8 cellular contexts compared by ENCODE assay signal in genomic region chrX:65667157-65667502, GRCh38. TPM values are rescaled to one million over a fixed set of nuclear protein-coding genes. Genes with fewer than 3 reads are reported as not detected.
A peak's percentile ranks its signal among the peaks of the same experiment; 100 is the strongest.
DNase-seq lines count a peak whose midpoint lies in the region; ATAC-seq and TF ChIP-seq lines count a peak whose summit lies in the region.
"Had no signal": no experiment of that assay in that cellular context is flagged by ENCODE, and none has a peak within 500 bp of the region (broad histone marks: within the 10 kb centered on the region; RNA-seq: fewer than 3 reads in every experiment).

No MANE protein-coding gene starts in this region.

- H3K36me3 Mint-ChIP-seq in endodermal cell (ENCODE audit: low read depth), result no peaks in the 10 kb centered on the region

- intact Hi-C loops in adrenal gland (cut with DNase I), result no loop called here

- H3K27ac Mint-ChIP-seq in endodermal cell, result no peak overlapping the region

- H3F3A ChIP-seq in smooth muscle cell (ENCODE audit: low read depth), result no peaks in the 10 kb centered on the region

- peak overlapping the region; percentile 25; the same call in 1 of the 2 replicates for H3K4me2 ChIP-seq in KMS-11
- peak overlapping the region; percentile 22 for H3K4me2 ChIP-seq in smooth muscle cell

- no peak for TF ChIP-seq POLR2A in adrenal gland (IDR thresholded peaks at IDR 0.05)

- H3K4me1 ChIP-seq in KMS-11 (ENCODE audit: low read depth, poor library complexity, severe bottlenecking) (peaks cover 29% of the 10 kb centered on the region), endodermal cell (ENCODE audit: control insufficient read depth, insufficient read depth, low read length) (no peaks in the 10 kb centered on the region), smooth muscle cell (ENCODE audit: low read depth) (peaks cover 6% of the 10 kb centered on the region), adrenal gland (replicated peaks in 1 of 2) (peaks cover 0 to 26% of the 10 kb centered on the region in 2 donors)

- WGBS in endodermal cell (ENCODE audit: insufficient coverage in 1 of 2, insufficient read length in 1 of 2), 2 experiments, result 7 to 44% methylated on average over 1 to 6 of the region's 6 CpGs
- 48% methylated on average over 3 of the region's 6 CpGs for WGBS in smooth muscle cell (ENCODE audit: low lambda C conversion rate)
- WGBS in adrenal gland, 4 donors, result 6 to 58% (median 42%) methylated on average over 1 to 6 of the region's 6 CpGs

- H3K79me2 ChIP-seq in KMS-11 (ENCODE audit: insufficient read depth, low read depth) (peaks cover 43% of the 10 kb centered on the region), smooth muscle cell (ENCODE audit: low read depth) (peaks cover 46% of the 10 kb centered on the region)

- H4K20me1 ChIP-seq in KMS-11 (ENCODE audit: insufficient read depth), result no peaks in the 10 kb centered on the region
- H4K20me1 ChIP-seq in smooth muscle cell (ENCODE audit: low read depth), result peaks cover 37% of the 10 kb centered on the region

- H3K27ac ChIP-seq in KMS-11, result peak overlapping the region; percentile 98
- H3K27ac ChIP-seq in endodermal cell (ENCODE audit: low read depth, low read length), result no peak overlapping the region
- no peak overlapping the region for H3K27ac ChIP-seq in smooth muscle cell (ENCODE audit: low read depth)
- H3K27ac ChIP-seq in adrenal gland, result peak overlapping the region in 2 of 5 donors; percentile 91 to 96
- H3K27ac ChIP-seq: VCaP had no signal

- peaks cover 68% of the 10 kb centered on the region for H3K9me3 Mint-ChIP-seq in endodermal cell

- H3K9me3 ChIP-seq in endodermal cell (ENCODE audit: control insufficient read depth, low read length) (no peaks in the 10 kb centered on the region), smooth muscle cell (replicated peaks; ENCODE audit: low read depth) (peaks cover 3% of the 10 kb centered on the region), adrenal gland (replicated peaks in 1 of 3) (no peaks in the 10 kb centered on the region)

- H3K36me3 ChIP-seq in KMS-11 (ENCODE audit: insufficient read depth) (no peaks in the 10 kb centered on the region), endodermal cell (ENCODE audit: control insufficient read depth, insufficient read depth, low read length) (peaks cover 10% of the 10 kb centered on the region), smooth muscle cell (ENCODE audit: low read depth) (no peaks in the 10 kb centered on the region), adrenal gland (replicated peaks in 1 of 2) (no peaks in the 10 kb centered on the region)

- ATAC-seq in GM21528 (IDR thresholded peaks at IDR 0.05; ENCODE audit: low FRiP score, unreplicated experiment), result peak; percentile 37
- ATAC-seq in HG03045 (IDR thresholded peaks at IDR 0.05; ENCODE audit: unreplicated experiment), result no peak

- DNase-seq in endodermal cell (no peak), smooth muscle cell (lab: John Stamatoyannopoulos, UW; ENCODE audit: unreplicated experiment) (no peak), SW 1271 (lab: John Stamatoyannopoulos, UW) (no peak), adrenal gland (no peak)

- no peaks in the 10 kb centered on the region for H3K27me3 Mint-ChIP-seq in endodermal cell (ENCODE audit: insufficient read depth)

- H2AFZ ChIP-seq in KMS-11 (ENCODE audit: low read depth) (peak overlapping the region; percentile 71; the same call in 1 of the 2 replicates), smooth muscle cell (ENCODE audit: low read depth) (no peak overlapping the region)

- H3K27me3 ChIP-seq in KMS-11 (ENCODE audit: insufficient read depth, low read depth) (no peaks in the 10 kb centered on the region), endodermal cell (ENCODE audit: control insufficient read depth, insufficient read depth, low read length, poor library complexity, severe bottlenecking) (no peaks in the 10 kb centered on the region), smooth muscle cell (ENCODE audit: low read depth) (no peaks in the 10 kb centered on the region), adrenal gland (peaks cover 4% of the 10 kb centered on the region)

- peaks cover 16% of the 10 kb centered on the region for H3K4me1 Mint-ChIP-seq in endodermal cell

- TF ChIP-seq CTCF in KMS-11 (conservative IDR thresholded peaks at IDR 0.05; ENCODE audit: low read depth, low read length), result no peak
- TF ChIP-seq CTCF in endodermal cell (conservative IDR thresholded peaks at IDR 0.05), result no peak
- TF ChIP-seq CTCF in smooth muscle cell (IDR thresholded peaks at IDR 0.05; ENCODE audit: borderline replicate concordance, insufficient read depth, poor library complexity, severe bottlenecking), result no peak
- TF ChIP-seq CTCF in adrenal gland (IDR thresholded peaks at IDR 0.05), result no peak

- peak overlapping the region; percentile 77 for H3K4me3 Mint-ChIP-seq in endodermal cell

- H3K9ac ChIP-seq in KMS-11, result peak overlapping the region; percentile 98; the same call in 1 of the 2 replicates
- no peak overlapping the region for H3K9ac ChIP-seq in endodermal cell (ENCODE audit: extremely low read depth, low read length, poor library complexity, severe bottlenecking)
- no peak overlapping the region for H3K9ac ChIP-seq in smooth muscle cell (ENCODE audit: low read depth)

- H3K4me3 ChIP-seq in KMS-11 (IDR thresholded peaks at IDR 0.05; ENCODE audit: insufficient read depth, low read depth, low read length) (no peak overlapping the region), endodermal cell (ENCODE audit: low read length) (no peak overlapping the region), smooth muscle cell (peak overlapping the region; percentile 72), adrenal gland (peak overlapping the region in 1 of 4 donors; percentile 78)

RNA-seq across cellular contexts. Expression of gene MSN, which starts 0.3 kb away (rescaled TPM):
- total RNA-seq in endodermal cell (100 to 1,000 TPM; 141 to 188 TPM), smooth muscle cell (355 and 379 TPM in 2 replicates), adrenal gland (100 to 1,000 TPM; 119 to 244 (median 193) TPM)
- 193 TPM for polyA plus RNA-seq in endodermal cell (2013, experiment 1 of 2)
- polyA plus RNA-seq in endodermal cell (2013, experiment 2 of 2), result 187 TPM
- polyA plus RNA-seq in smooth muscle cell (292 and 416 TPM in 2 replicates), adrenal gland (100 to 1,000 TPM in 2 of 3 donors, 10 to 100 TPM in 1; 81.7 to 197 (median 119) TPM)
